37 cellular contexts compared by ENCODE assay signal in genomic region chr3:23587513-23587912, GRCh38.
"Had no signal": no experiment of that assay in that cellular context is flagged by ENCODE, and none has a peak within 500 bp of the region (broad histone marks: within the 10 kb centered on the region; RNA-seq: fewer than 3 reads in every experiment).

No MANE protein-coding gene starts in this region.

- H3K27me3 ChIP-seq: body of pancreas, brain microvascular endothelial cell, breast epithelium had no signal

- DNase-seq: activated B cell treated with CpG ODN at 0.5 μM for 24 hours; activated CD4-positive, alpha-beta memory T cell treated with anti-CD3 and anti-CD28 coated beads for 36 hours; activated CD4-positive, alpha-beta T cell treated with anti-CD3 and anti-CD28 coated beads for 4 hours; activated CD4-positive, alpha-beta T cell treated with anti-CD3 and anti-CD28 coated beads, Interleukin-2, amount 10 ng/mL, durations not matched to agents 24 days and 14 days; activated CD4-positive, alpha-beta T cell treated with anti-CD3 and anti-CD28 coated beads, Interleukin-2, amount 50 U/mL, for 1 hour; activated CD4-positive, alpha-beta T cell treated with anti-CD3 and anti-CD28 coated beads, Interleukin-2, amount 50 U/mL, for 4 hours; activated CD4-positive, CD25-positive, alpha-beta regulatory T cell treated with anti-CD3 and anti-CD28 coated beads, Interleukin-2, amount 50 U/mL, for 72 hours; activated CD8-positive, alpha-beta memory T cell treated with anti-CD3 and anti-CD28 coated beads, Interleukin-2, amount 50 U/mL, for 4 hours; activated CD8-positive, alpha-beta T cell treated with anti-CD3 and anti-CD28 coated beads for 36 hours; activated effector memory CD4-positive, alpha-beta T cell treated with anti-CD3 and anti-CD28 coated beads, Interleukin-2, amount 50 U/mL, for 16 hours; activated gamma-delta T cell treated with Interleukin-2 at 50 U/mL for 16 hours; activated naive CD4-positive, alpha-beta T cell; activated naive CD4-positive, alpha-beta T cell treated with anti-CD3 and anti-CD28 coated beads for 36 hours; activated naive CD4-positive, alpha-beta T cell treated with anti-CD3 and anti-CD28 coated beads, Interleukin-2, amount 50 U/mL, for 16 hours; activated naive CD8-positive, alpha-beta T cell treated with anti-CD3 and anti-CD28 coated beads, Interleukin-2, amount 10 ng/mL, durations not matched to agents 7 days and 5 days; activated naive CD8-positive, alpha-beta T cell treated with anti-CD3 and anti-CD28 coated beads, Interleukin-2, amount 50 U/mL, for 24 hours; activated T-cell treated with anti-CD3 and anti-CD28 coated beads for 4 hours; activated T-cell treated with anti-CD3 and anti-CD28 coated beads, Interleukin-2, amount 50 U/mL, for 1 hour; activated T-cell treated with anti-CD3 and anti-CD28 coated beads, Interleukin-2, amount 50 U/mL, for 4 hours; activated T-cell treated with anti-CD3 and anti-CD28 coated beads, Interleukin-2, amount 50 U/mL, for 72 hours; amniotic stem cell; aorta; body of pancreas; brain microvascular endothelial cell; central memory CD4-positive, alpha-beta T cell; T-helper 1 cell; T-helper 2 cell; T-helper 9 cell had no signal

- H3K4me1 Mint-ChIP-seq: activated CD4-positive, alpha-beta T cell treated with anti-CD3 and anti-CD28 coated beads, Interleukin-2, amount 10 ng/mL, durations not matched to agents 24 days and 14 days; activated naive CD8-positive, alpha-beta T cell treated with anti-CD3 and anti-CD28 coated beads, Interleukin-2, amount 10 ng/mL, durations not matched to agents 7 days and 5 days; activated T-helper 17 cell treated with anti-CD3 and anti-CD28 coated beads, Interleukin-2, amount 50 U/mL, for 72 hours had no signal

- H3K4me3 ChIP-seq: body of pancreas, breast epithelium had no signal

- H3K9me3 ChIP-seq: body of pancreas, breast epithelium had no signal

- FAIRE-seq: astrocyte, TTC549 had no signal

- ATAC-seq: activated CD8-positive, alpha-beta T cell treated with anti-CD3 and anti-CD28 coated beads for 36 hours; activated naive CD4-positive, alpha-beta T cell treated with anti-CD3 and anti-CD28 coated beads, Interleukin-2, amount 50 U/mL, for 72 hours; activated naive CD8-positive, alpha-beta T cell treated with anti-CD3 and anti-CD28 coated beads, Interleukin-2, amount 50 U/mL, for 24 hours; activated T-cell treated with anti-CD3 and anti-CD28 coated beads, Interleukin-2, amount 50 U/mL, for 4 hours; activated T-cell treated with anti-CD3 and anti-CD28 coated beads, Interleukin-2, amount 50 U/mL, for 72 hours; activated T-helper 17 cell treated with anti-CD3 and anti-CD28 coated beads, Interleukin-2, amount 50 U/mL, for 72 hours; body of pancreas had no signal

- H3K27ac ChIP-seq: body of pancreas, brain microvascular endothelial cell, breast epithelium, VCaP had no signal

- H3K4me3 Mint-ChIP-seq: activated B cell treated with CpG ODN at 0.5 μM for 24 hours; activated CD4-positive, alpha-beta memory T cell treated with anti-CD3 and anti-CD28 coated beads for 36 hours; activated CD4-positive, alpha-beta T cell treated with anti-CD3 and anti-CD28 coated beads, Interleukin-2, amount 10 ng/mL, durations not matched to agents 24 days and 14 days; activated CD8-positive, alpha-beta T cell treated with anti-CD3 and anti-CD28 coated beads for 36 hours; activated naive CD4-positive, alpha-beta T cell treated with anti-CD3 and anti-CD28 coated beads for 36 hours; activated naive CD8-positive, alpha-beta T cell treated with anti-CD3 and anti-CD28 coated beads, Interleukin-2, amount 10 ng/mL, durations not matched to agents 7 days and 5 days; activated naive CD8-positive, alpha-beta T cell treated with anti-CD3 and anti-CD28 coated beads, Interleukin-2, amount 50 U/mL, for 24 hours; activated T-cell treated with anti-CD3 and anti-CD28 coated beads, Interleukin-2, amount 50 U/mL, for 4 hours; activated T-cell treated with anti-CD3 and anti-CD28 coated beads, Interleukin-2, amount 50 U/mL, for 72 hours; activated T-helper 1 cell treated with anti-CD3 and anti-CD28 coated beads, Interleukin-12 subunit alpha, Interleukin-12 subunit beta, Interleukin-2, Interleukin-4 antibody, amounts not matched to agents 30 ng/mL and 10 ng/mL and 1 ng/mL, durations not matched to agents 14 hours and 24 hours and 36 hours; activated T-helper 17 cell treated with anti-CD3 and anti-CD28 coated beads, Interleukin-2, amount 50 U/mL, for 72 hours; T-helper 1 cell treated with Interleukin-12 subunit alpha and Interleukin-12 subunit beta and Interleukin-4 antibody, amounts not matched to agents 30 μg/mL and 1 μg/mL, for 36 hours; T-helper 2 cell treated with Interferon-gamma antibody and Interleukin-4, amounts not matched to agents 5 μg/mL and 100 μg/mL, for 36 hours had no signal

- H3K27me3 Mint-ChIP-seq: activated B cell treated with CpG ODN at 0.5 μM for 24 hours; activated CD4-positive, alpha-beta T cell treated with anti-CD3 and anti-CD28 coated beads, Interleukin-2, amount 10 ng/mL, durations not matched to agents 24 days and 14 days; activated CD8-positive, alpha-beta T cell treated with anti-CD3 and anti-CD28 coated beads for 36 hours; activated naive CD8-positive, alpha-beta T cell treated with anti-CD3 and anti-CD28 coated beads, Interleukin-2, amount 10 ng/mL, durations not matched to agents 7 days and 5 days; activated naive CD8-positive, alpha-beta T cell treated with anti-CD3 and anti-CD28 coated beads, Interleukin-2, amount 50 U/mL, for 24 hours had no signal

- H3K4me1 ChIP-seq: body of pancreas, breast epithelium had no signal

- H3K27ac Mint-ChIP-seq: activated B cell treated with CpG ODN at 0.5 μM for 24 hours; activated CD4-positive, alpha-beta memory T cell treated with anti-CD3 and anti-CD28 coated beads for 36 hours; activated CD4-positive, alpha-beta T cell treated with anti-CD3 and anti-CD28 coated beads, Interleukin-2, amount 10 ng/mL, durations not matched to agents 24 days and 14 days; activated CD8-positive, alpha-beta T cell treated with anti-CD3 and anti-CD28 coated beads for 36 hours; activated naive CD4-positive, alpha-beta T cell treated with anti-CD3 and anti-CD28 coated beads for 36 hours; activated naive CD4-positive, alpha-beta T cell treated with anti-CD3 and anti-CD28 coated beads, Interleukin-2, amount 50 U/mL, for 72 hours; activated naive CD8-positive, alpha-beta T cell treated with anti-CD3 and anti-CD28 coated beads, Interleukin-2, amount 10 ng/mL, durations not matched to agents 7 days and 5 days; activated naive CD8-positive, alpha-beta T cell treated with anti-CD3 and anti-CD28 coated beads, Interleukin-2, amount 50 U/mL, for 24 hours; activated T-cell treated with anti-CD3 and anti-CD28 coated beads, Interleukin-2, amount 50 U/mL, for 72 hours; activated T-helper 1 cell treated with anti-CD3 and anti-CD28 coated beads, Interleukin-12 subunit alpha, Interleukin-12 subunit beta, Interleukin-2, Interleukin-4 antibody, amounts not matched to agents 30 ng/mL and 10 ng/mL and 1 ng/mL, durations not matched to agents 14 hours and 24 hours and 36 hours; activated T-helper 17 cell treated with anti-CD3 and anti-CD28 coated beads, Interleukin-2, amount 50 U/mL, for 72 hours; T-helper 1 cell treated with Interleukin-12 subunit alpha and Interleukin-12 subunit beta and Interleukin-4 antibody, amounts not matched to agents 30 μg/mL and 1 μg/mL, for 36 hours; T-helper 2 cell treated with Interferon-gamma antibody and Interleukin-4, amounts not matched to agents 5 μg/mL and 100 μg/mL, for 36 hours had no signal

- H3K36me3 Mint-ChIP-seq: activated CD4-positive, alpha-beta memory T cell treated with anti-CD3 and anti-CD28 coated beads for 36 hours; activated naive CD4-positive, alpha-beta T cell treated with anti-CD3 and anti-CD28 coated beads, Interleukin-2, amount 50 U/mL, for 72 hours had no signal

- H3K36me3 ChIP-seq: brain microvascular endothelial cell, breast epithelium had no signal

- H3K9me3 Mint-ChIP-seq: activated B cell treated with CpG ODN at 0.5 μM for 24 hours; activated CD4-positive, alpha-beta memory T cell treated with anti-CD3 and anti-CD28 coated beads for 36 hours; activated CD4-positive, alpha-beta T cell treated with anti-CD3 and anti-CD28 coated beads, Interleukin-2, amount 10 ng/mL, durations not matched to agents 24 days and 14 days; activated CD8-positive, alpha-beta T cell treated with anti-CD3 and anti-CD28 coated beads for 36 hours; activated naive CD4-positive, alpha-beta T cell treated with anti-CD3 and anti-CD28 coated beads for 36 hours; activated T-cell treated with anti-CD3 and anti-CD28 coated beads, Interleukin-2, amount 50 U/mL, for 4 hours; activated T-helper 1 cell treated with anti-CD3 and anti-CD28 coated beads, Interleukin-12 subunit alpha, Interleukin-12 subunit beta, Interleukin-2, Interleukin-4 antibody, amounts not matched to agents 30 ng/mL and 10 ng/mL and 1 ng/mL, durations not matched to agents 14 hours and 24 hours and 36 hours; T-helper 1 cell treated with Interleukin-12 subunit alpha and Interleukin-12 subunit beta and Interleukin-4 antibody, amounts not matched to agents 30 μg/mL and 1 μg/mL, for 36 hours; T-helper 2 cell treated with Interferon-gamma antibody and Interleukin-4, amounts not matched to agents 5 μg/mL and 100 μg/mL, for 36 hours had no signal
